In the genomic region with DNA sequence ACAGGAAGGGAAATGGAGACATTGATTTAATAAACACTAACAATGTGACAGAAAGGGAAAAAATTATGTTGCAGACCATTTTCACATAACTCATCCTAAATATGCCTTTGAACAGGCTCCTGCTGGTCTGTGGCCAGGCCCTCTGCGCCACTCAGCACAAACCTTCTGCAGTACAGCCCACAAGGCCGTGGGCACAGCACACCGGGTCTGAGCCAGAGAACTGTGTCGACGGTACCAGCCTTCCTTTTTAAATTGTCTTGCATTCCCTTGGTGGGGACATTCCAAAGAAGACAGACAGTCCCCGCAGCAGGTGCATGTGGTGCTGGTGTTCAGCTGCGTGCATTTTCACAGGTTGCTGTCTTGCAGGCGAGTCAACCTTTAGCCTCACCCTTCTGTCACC, we compare ENCODE assay signal across 22 cellular contexts.
"Had no signal": no experiment of that assay in that cellular context is flagged by ENCODE, and none has a peak within 500 bp of the region (broad histone marks: within the 10 kb centered on the region; RNA-seq: fewer than 3 reads in every experiment).

No MANE protein-coding gene starts in this region.

- DNase-seq: KBM-7, NCI-H1092, NCI-H1105 treated with DMSO at 0.1 percent for 48 hours, NCI-H1417 treated with DMSO at 0.1 percent for 48 hours, NCI-H187, NCI-H2029, NCI-H2081 treated with DMSO at 0.1 percent for 48 hours, NCI-H2171, NCI-H226, NCI-H446, NCI-H510A, NCI-H524 treated with DMSO at 0.1 percent for 48 hours, NCI-H69, NCI-H774, Right ventricle myocardium superior, RPMI8226, SIG-M5, SK-N-SH, SW 1271 had no signal

- H3K4me2 ChIP-seq: SK-N-SH had no signal

- H3K9ac ChIP-seq: SK-N-SH had no signal

- H3K27me3 ChIP-seq: MG63 had no signal

- H3K27ac ChIP-seq: HL-60 had no signal

- H3K4me3 ChIP-seq: MG63 had no signal

- H3K36me3 ChIP-seq: MG63 had no signal

- FAIRE-seq: RCC 7860 had no signal

- H3K9me3 ChIP-seq: MG63, SK-N-SH had no signal
